ENCODE assay signal across 8 cellular contexts in genomic region chr2:127422631-127423475, GRCh38. TPM values are rescaled to one million over a fixed set of nuclear protein-coding genes. Genes with fewer than 3 reads are reported as not detected.
A peak's percentile ranks its signal among the peaks of the same experiment; 100 is the strongest.
DNase-seq lines count a peak whose midpoint lies in the region; ATAC-seq and TF ChIP-seq lines count a peak whose summit lies in the region.

No MANE protein-coding gene starts in this region.

- H3K36me3 ChIP-seq in body of pancreas (replicated peaks in 1 of 2; ENCODE audit: insufficient read depth in 1 of 2, low read depth in 2 of 2) (no peaks in the 10 kb centered on the region), right lobe of liver (peaks cover 0 to 33% (median 10%) of the 10 kb centered on the region in 4 donors), vagina (no peaks in the 10 kb centered on the region)

- 4% methylated on average over 46 of the region's 71 CpGs; no CpG with 5 or more reads in 1 of the 2 donors for whole genome bisulfite sequencing in body of pancreas, 2 donors
- 49% methylated on average over 10 of the region's 71 CpGs for WGBS in right lobe of liver (ENCODE audit: insufficient coverage, low coverage, low lambda C conversion rate, missing lambda C conversion rate)

- H3K27me3 ChIP-seq in body of pancreas: peaks cover 4 to 10% of the 10 kb centered on the region in 2 donors
- no peaks in the 10 kb centered on the region for H3K27me3 ChIP-seq in right lobe of liver
- H3K27me3 ChIP-seq in vagina: no peaks in the 10 kb centered on the region

- H3K27ac ChIP-seq in body of pancreas (no peak overlapping the region), right lobe of liver (no peak overlapping the region), vagina (no peak overlapping the region)

- ATAC-seq in body of pancreas (peak; percentile 39), right lobe of liver (no peak), HG02678 (IDR thresholded peaks at IDR 0.05; ENCODE audit: unreplicated experiment) (no peak)

- H3K4me1 ChIP-seq in body of pancreas (peaks cover 13% of the 10 kb centered on the region), right lobe of liver (peaks cover 0 to 11% (median 1%) of the 10 kb centered on the region in 4 donors), vagina (peaks cover 16% of the 10 kb centered on the region)

- no peak overlapping the region for H3K4me3 ChIP-seq in body of pancreas
- peak overlapping the region in 2 of 3 donors; percentile 5 to 13 for H3K4me3 ChIP-seq in right lobe of liver
- peak overlapping the region; percentile 30 to 34 for H3K4me3 ChIP-seq in vagina

- H3K9me3 ChIP-seq in body of pancreas: no peaks in the 10 kb centered on the region
- H3K9me3 ChIP-seq in right lobe of liver: no peaks in the 10 kb centered on the region
- no peaks in the 10 kb centered on the region for H3K9me3 ChIP-seq in vagina

- TF ChIP-seq POLR2A in body of pancreas (IDR thresholded peaks at IDR 0.05): no peak
- TF ChIP-seq POLR2A in right lobe of liver (IDR thresholded peaks at IDR 0.05): no peak
- no peak for TF ChIP-seq POLR2A in vagina (IDR thresholded peaks at IDR 0.05)
- TF ChIP-seq POLR2A in erythroblast (IDR thresholded peaks at IDR 0.05; ENCODE audit: low read length): no peak

- intact Hi-C loops in body of pancreas (cut with DNase I) (no loop called here), right lobe of liver (cut with DNase I) (no loop called here), vagina (cut with DNase I) (no loop called here)

- DNase-seq in NCI-H1092 treated with DMSO at 0.1 percent for 48 hours (lab: John Stamatoyannopoulos, UW) (peak; percentile 17), NCI-H1092 (lab: John Stamatoyannopoulos, UW) (no peak), NCI-H69 (lab: John Stamatoyannopoulos, UW) (peak; percentile 73), body of pancreas (peak in 1 of 4 donors; percentile 33), right lobe of liver (peak in 1 of 3 donors; percentile 38), vagina (ENCODE audit: extremely low spot score in 2 of 2) (no peak), erythroblast (lab: John Stamatoyannopoulos, UW) (no peak)

- TF ChIP-seq CTCF in body of pancreas (IDR thresholded peaks at IDR 0.05) (no peak), right lobe of liver (IDR thresholded peaks at IDR 0.05) (no peak), vagina (IDR thresholded peaks at IDR 0.05) (no peak)

RNA-seq across cellular contexts. Expression of gene PROC, which starts 4.6 kb away (rescaled TPM):
- under 1 TPM in 1 of 2 donors, not detected in 1; 0.26 TPM for total RNA-seq in body of pancreas
- 100 to 1,000 TPM; 224 to 447 (median 319) TPM for total RNA-seq in right lobe of liver
- not detected for total RNA-seq in vagina

RNA-seq across cellular contexts. Expression of gene MAP3K2, which starts 35.1 kb away (rescaled TPM):
- total RNA-seq in body of pancreas (10 to 100 TPM; 27.8 to 35.3 TPM), right lobe of liver (10 to 100 TPM; 28.6 to 45.1 (median 39.8) TPM), vagina (36.6 TPM)

Comparison
In these comparisons a context has a peak if more than half of its experiments do, and no peak if none do; other contexts are left out.
1. DNase-seq: peak in NCI-H1092 treated with DMSO at 0.1 percent for 48 hours (single experiment) and NCI-H69 (single experiment); none in NCI-H1092 (single experiment), vagina (0 of 2) and erythroblast (0 of 2).
2. H3K4me3 ChIP-seq: peak in right lobe of liver (2 of 3) and vagina (2 of 2); none in body of pancreas (0 of 2).
3. RNA of gene PROC, which starts 4.6 kb away (total RNA-seq): 224 to 447 TPM in right lobe of liver; 0.26 TPM in body of pancreas and not detected in vagina (single experiment); every median in the first group is over 100 times any median in the second.